8 cellular contexts compared by ENCODE assay signal in the genomic region with DNA sequence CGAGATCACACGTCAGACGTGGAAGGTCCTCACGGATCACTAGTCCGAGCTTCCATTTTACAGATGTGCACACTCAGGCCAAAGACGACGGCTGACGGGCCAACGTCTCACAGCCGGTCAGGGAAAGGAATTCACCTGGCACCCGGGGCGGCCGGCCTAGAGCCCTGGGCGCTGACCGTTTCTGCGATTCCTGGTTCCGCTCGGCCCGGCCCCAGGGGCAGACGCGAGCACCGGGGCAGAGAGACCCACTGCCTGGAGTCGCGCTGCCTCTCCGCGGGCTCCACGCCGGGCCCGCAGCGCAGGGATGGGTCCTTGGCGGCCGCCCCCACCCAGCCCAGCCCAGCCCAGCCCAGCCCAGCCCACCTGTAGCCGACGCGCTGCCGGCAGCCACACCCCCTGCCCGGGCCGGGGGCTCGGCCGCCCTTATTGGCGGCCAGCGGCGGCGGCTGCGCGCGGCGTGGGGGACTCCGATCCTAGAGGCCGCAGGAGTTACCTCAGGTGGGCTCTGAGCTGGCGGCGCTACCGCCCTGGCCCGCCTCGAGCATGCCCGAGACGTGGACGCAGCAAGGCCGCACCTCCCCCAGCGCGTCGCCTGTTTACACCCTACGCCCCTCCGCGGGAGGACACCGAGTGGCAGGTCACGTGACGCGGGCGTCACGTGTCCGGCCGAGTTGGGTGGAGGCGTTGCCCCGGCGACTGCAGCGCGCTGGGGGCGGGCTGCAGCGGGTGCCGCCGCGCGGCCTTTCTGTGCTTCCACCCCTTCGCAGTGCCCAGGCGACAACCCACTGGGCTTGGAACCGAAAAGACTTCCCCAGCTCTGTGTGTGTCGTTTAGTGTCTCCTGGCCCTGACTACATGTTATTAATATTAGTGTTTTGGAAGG.
DNase-seq lines count a peak whose midpoint lies in the region; ATAC-seq and TF ChIP-seq lines count a peak whose summit lies in the region.

No MANE protein-coding gene starts in this region.

- peaks cover 36% of the 10 kb centered on the region for H3K27me3 Mint-ChIP-seq in activated naive CD4-positive, alpha-beta T cell treated with anti-CD3 and anti-CD28 coated beads, Interleukin-2, amount 10 ng/mL, durations not matched to agents 7 days and 5 days

- no peaks in the 10 kb centered on the region for H3K27me3 ChIP-seq in MG63
- peaks cover 11% of the 10 kb centered on the region; the same call in 1 of the 2 replicates for H3K27me3 ChIP-seq in SJSA1 (replicated peaks)
- H3K27me3 ChIP-seq in thoracic aorta (replicated peaks; ENCODE audit: insufficient read depth): no peaks in the 10 kb centered on the region

- DNase-seq in GM03348 (ENCODE audit: low spot score): peak; percentile 98
- peak; percentile 84 for DNase-seq in HCEC 1CT
- peak; percentile 92 for DNase-seq in MG63
- peak; percentile 89 for DNase-seq in SJSA1 (ENCODE audit: low read depth in 1 of 2, low spot score in 2 of 2)
- DNase-seq in activated naive CD4-positive, alpha-beta T cell treated with anti-CD3 and anti-CD28 coated beads, Interleukin-2, amount 10 ng/mL, durations not matched to agents 7 days and 5 days: peak; percentile 94
- peak; percentile 91 for DNase-seq in glomerular visceral epithelial cell (ENCODE audit: extremely low spot score)
- peak; percentile 85 for DNase-seq in omental fat pad (ENCODE audit: low spot score)
- DNase-seq in thoracic aorta (ENCODE audit: low spot score): peak; percentile 72

- H3K4me1 ChIP-seq in SJSA1 (replicated peaks) (peaks cover 5% of the 10 kb centered on the region), thoracic aorta (ENCODE audit: control insufficient read depth in 1 of 2, low read depth in 2 of 2) (peaks cover 8 to 22% of the 10 kb centered on the region in 2 donors)

- TF ChIP-seq CTCF in omental fat pad (IDR thresholded peaks at IDR 0.05) (no peak), thoracic aorta (IDR thresholded peaks at IDR 0.05) (no peak)

- no peak overlapping the region for H3K27ac ChIP-seq in SJSA1
- peak overlapping the region; percentile 15 to 23 for H3K27ac ChIP-seq in thoracic aorta

- H3K27ac Mint-ChIP-seq in activated naive CD4-positive, alpha-beta T cell treated with anti-CD3 and anti-CD28 coated beads, Interleukin-2, amount 10 ng/mL, durations not matched to agents 7 days and 5 days: peak overlapping the region; percentile 91

- H3K9me3 ChIP-seq in MG63: no peaks in the 10 kb centered on the region; the same call in 1 of the 2 replicates
- H3K9me3 ChIP-seq in SJSA1 (replicated peaks): no peaks in the 10 kb centered on the region
- H3K9me3 ChIP-seq in thoracic aorta: no peaks in the 10 kb centered on the region

- H3K36me3 Mint-ChIP-seq in activated naive CD4-positive, alpha-beta T cell treated with anti-CD3 and anti-CD28 coated beads, Interleukin-2, amount 10 ng/mL, durations not matched to agents 7 days and 5 days: peaks cover 17% of the 10 kb centered on the region

- no peaks in the 10 kb centered on the region for H3K36me3 ChIP-seq in MG63
- no peaks in the 10 kb centered on the region for H3K36me3 ChIP-seq in SJSA1
- H3K36me3 ChIP-seq in thoracic aorta: no peaks in the 10 kb centered on the region

- peaks cover 5% of the 10 kb centered on the region for H3K9me3 Mint-ChIP-seq in activated naive CD4-positive, alpha-beta T cell treated with anti-CD3 and anti-CD28 coated beads, Interleukin-2, amount 10 ng/mL, durations not matched to agents 7 days and 5 days

- H3K4me1 Mint-ChIP-seq in activated naive CD4-positive, alpha-beta T cell treated with anti-CD3 and anti-CD28 coated beads, Interleukin-2, amount 10 ng/mL, durations not matched to agents 7 days and 5 days: peaks cover 35% of the 10 kb centered on the region

- CTCF ChIA-PET in activated naive CD4-positive, alpha-beta T cell treated with anti-CD3 and anti-CD28 coated beads, Interleukin-2, amount 10 ng/mL, durations not matched to agents 7 days and 5 days (lab: Charles Lee): interaction anchor here (1.4 to 2.8 kb wide), 2 partner anchors 13 to 130 kb away, joined by 4 to 7 read pairs; no protein-coding TSS in a partner anchor

- H3K4me3 ChIP-seq in MG63 (peak overlapping the region; percentile 69), SJSA1 (peak overlapping the region; percentile 72), thoracic aorta (peak overlapping the region; percentile 90)

- H3K4me3 Mint-ChIP-seq in activated naive CD4-positive, alpha-beta T cell treated with anti-CD3 and anti-CD28 coated beads, Interleukin-2, amount 10 ng/mL, durations not matched to agents 7 days and 5 days: peak overlapping the region; percentile 88

- peak; percentile 98 for ATAC-seq in omental fat pad (ENCODE audit: low FRiP score)
- peak; percentile 67 for ATAC-seq in thoracic aorta (ENCODE audit: insufficient number of reproducible peaks, low FRiP score, low read depth)
